ENCODE assay signal across 14 cellular contexts in genomic region chr4:135277116-135277979, GRCh38.
DNase-seq lines count a peak whose midpoint lies in the region; ATAC-seq, FAIRE-seq and TF ChIP-seq lines count a peak whose summit lies in the region.
"Had no signal": no experiment of that assay in that cellular context is flagged by ENCODE, and none has a peak within 500 bp of the region (broad histone marks: within the 10 kb centered on the region; RNA-seq: fewer than 3 reads in every experiment).

No MANE protein-coding gene starts in this region.

- ATAC-seq in HG02642 (IDR thresholded peaks at IDR 0.05; ENCODE audit: poor library complexity, unreplicated experiment): no peak
- ATAC-seq: stimulated activated naive CD8-positive, alpha-beta T cell treated with anti-CD3 and anti-CD28 coated beads, Interleukin-15, Interleukin-2, amounts not matched to agents 100 U/mL and 50 U/mL, for 24 hours; upper lobe of right lung had no signal

- DNase-seq in D721Med (ENCODE audit: insufficient read length, low spot score): no peak
- DNase-seq in RPMI7951 (ENCODE audit: low read depth): peak; percentile 2
- peak; percentile 49 for DNase-seq in dedifferentiated amniotic fluid mesenchymal stem cell (ENCODE audit: extremely low spot score)
- DNase-seq in osteocyte (ENCODE audit: extremely low spot score, unreplicated experiment): no peak
- DNase-seq in NCI-H2196 (lab: John Stamatoyannopoulos, UW; ENCODE audit: unreplicated experiment): no peak
- DNase-seq in activated effector memory CD4-positive, alpha-beta T cell treated with Interleukin-2 at 50 U/mL for 16 hours: no peak
- DNase-seq in GM12892 (ENCODE audit: insufficient read length): no peak
- DNase-seq: activated B cell treated with CpG ODN at 0.5 μM for 24 hours; amygdala; left ventricle myocardium inferior; NCI-H1694; stimulated activated naive CD8-positive, alpha-beta T cell treated with anti-CD3 and anti-CD28 coated beads, Interleukin-15, Interleukin-2, amounts not matched to agents 100 U/mL and 50 U/mL, for 24 hours; upper lobe of right lung had no signal

- TF ChIP-seq CTCF in D721Med (IDR thresholded peaks at IDR 0.05; ENCODE audit: insufficient read depth, missing control alignments) (no peak), osteocyte (IDR thresholded peaks at IDR 0.05) (no peak)

- TF ChIP-seq POLR2A in GM12892 (IDR thresholded peaks at IDR 0.05; ENCODE audit: low read depth, low read length): no peak

- peaks cover 61% of the 10 kb centered on the region for H3K4me1 Mint-ChIP-seq in osteocyte (ENCODE audit: unreplicated experiment)
- H3K4me1 Mint-ChIP-seq: activated B cell treated with CpG ODN at 0.5 μM for 24 hours had no signal

- peak; percentile 71 for FAIRE-seq in D721Med (lab: Jason Lieb, UNC)
- no peak for FAIRE-seq in GM12892 (lab: Jason Lieb, UNC)

- peak overlapping the region; percentile 69 for H3K27ac Mint-ChIP-seq in osteocyte (ENCODE audit: unreplicated experiment)
- H3K27ac Mint-ChIP-seq: activated B cell treated with CpG ODN at 0.5 μM for 24 hours had no signal

- no peak overlapping the region for H3K4me3 Mint-ChIP-seq in osteocyte (ENCODE audit: unreplicated experiment)
- H3K4me3 Mint-ChIP-seq: activated B cell treated with CpG ODN at 0.5 μM for 24 hours had no signal

- H3K36me3 Mint-ChIP-seq in osteocyte (ENCODE audit: unreplicated experiment): no peaks in the 10 kb centered on the region

- no peaks in the 10 kb centered on the region for H3K9me3 Mint-ChIP-seq in osteocyte (ENCODE audit: unreplicated experiment)

- H3K27me3 Mint-ChIP-seq in osteocyte (ENCODE audit: unreplicated experiment): no peaks in the 10 kb centered on the region
- H3K27me3 Mint-ChIP-seq: activated B cell treated with CpG ODN at 0.5 μM for 24 hours had no signal

Comparison
In these comparisons a context has a peak if more than half of its experiments do, and no peak if none do; other contexts are left out.
1. DNase-seq: peak in RPMI7951 (single experiment) and dedifferentiated amniotic fluid mesenchymal stem cell (single experiment); none in D721Med (single experiment), osteocyte (single experiment), NCI-H2196 (single experiment), activated effector memory CD4-positive, alpha-beta T cell treated with Interleukin-2 at 50 U/mL for 16 hours (single experiment) and GM12892 (single experiment).